In the genomic region with DNA sequence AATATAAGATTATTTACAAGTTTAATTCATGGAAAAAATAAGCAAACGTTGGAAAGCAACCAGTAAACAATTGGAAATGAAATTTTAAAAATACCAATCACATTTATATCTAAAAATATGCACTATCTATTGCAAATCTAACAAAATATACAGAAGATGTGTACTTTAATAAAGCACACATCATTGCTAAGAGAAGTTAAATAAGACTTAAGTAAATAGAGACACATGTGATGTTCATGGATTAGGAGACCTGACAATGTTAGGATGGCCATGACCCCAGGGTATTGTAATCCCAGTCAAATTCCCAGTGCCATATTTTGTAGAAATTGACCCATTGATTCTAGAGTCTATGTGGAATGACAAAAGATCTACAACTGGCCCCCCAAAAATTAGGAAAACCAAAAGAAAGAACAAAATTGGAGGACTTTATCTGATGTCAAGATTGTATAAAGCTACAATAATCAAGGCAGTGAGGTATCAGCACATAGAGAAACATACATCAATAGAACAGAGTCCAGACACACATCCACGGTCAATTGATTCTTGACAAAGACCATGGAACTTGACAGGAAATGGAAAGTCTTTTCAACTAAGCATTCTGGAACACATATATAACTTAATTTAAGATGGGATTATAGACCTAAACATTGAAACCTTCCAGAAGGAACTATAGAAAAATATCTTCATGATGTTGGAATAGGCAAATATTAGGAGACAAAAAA, we compare ENCODE assay signal across 11 cellular contexts.
"Had no signal": no experiment of that assay in that cellular context is flagged by ENCODE, and none has a peak within 500 bp of the region (broad histone marks: within the 10 kb centered on the region; RNA-seq: fewer than 3 reads in every experiment).

No MANE protein-coding gene starts in this region.

- H3K4me2 ChIP-seq: GM23338 had no signal

- H3K27ac ChIP-seq: GM23248 had no signal

- DNase-seq: GM23248, GOT3, H7, H9, HCEC 1CT, HFFc6 had no signal

- H2AFZ ChIP-seq: GM23248, GM23338 had no signal

- H3K4me3 ChIP-seq: GM23248, GM23338, HAP-1 had no signal

- H3K9ac ChIP-seq: GM23248 had no signal

- H3K4me1 ChIP-seq: HAP-1 had no signal

- H3K9me3 ChIP-seq: HAP-1 had no signal

- H3K36me3 ChIP-seq: HAP-1 had no signal

- ATAC-seq: GM23338, HCT116 had no signal

- FAIRE-seq: H1, H54 had no signal
